ENCODE assay signal across 8 cellular contexts in the genomic region with DNA sequence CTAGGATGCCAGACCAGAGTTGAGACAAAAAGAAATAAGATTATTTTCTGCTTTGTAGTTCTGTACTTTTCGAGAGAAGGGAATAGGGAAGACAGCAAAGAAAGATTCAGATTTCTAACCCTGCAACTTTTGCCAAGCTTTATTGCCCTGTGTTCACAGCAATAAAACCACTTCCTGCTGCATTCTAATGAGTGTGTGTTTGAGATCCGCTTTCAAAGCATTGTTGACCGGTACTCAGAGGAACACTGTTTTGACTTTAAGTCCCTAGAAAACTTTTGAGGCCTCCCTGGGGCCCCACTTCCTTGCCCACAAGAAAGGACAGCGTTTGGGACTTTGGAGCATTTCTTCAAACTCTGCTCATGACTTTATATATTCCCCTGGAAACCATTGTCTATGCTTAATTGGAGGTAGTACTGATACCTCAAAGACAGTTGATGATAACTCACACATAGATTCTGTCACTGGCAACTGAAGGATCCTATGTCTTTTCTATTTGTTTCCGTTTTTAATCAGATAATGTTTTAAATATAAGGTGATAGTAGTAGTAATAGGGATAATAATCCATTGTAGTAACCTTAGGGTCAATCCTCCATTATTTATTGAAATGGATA. TPM values are rescaled to one million over a fixed set of nuclear protein-coding genes. Genes with fewer than 3 reads are reported as not detected.
DNase-seq lines count a peak whose midpoint lies in the region; ATAC-seq and TF ChIP-seq lines count a peak whose summit lies in the region.

No MANE protein-coding gene starts in this region.

- peak overlapping the region; percentile 67 for H3K4me3 Mint-ChIP-seq in activated CD8-positive, alpha-beta T cell treated with anti-CD3 and anti-CD28 coated beads, Interleukin-2, amount 10 ng/mL, durations not matched to agents 7 days and 5 days

- peaks cover 11% of the 10 kb centered on the region for H3K4me1 ChIP-seq in mucosa of stomach (ENCODE audit: control insufficient read depth, insufficient read depth, low read length)

- H3K27ac ChIP-seq in RWPE1: no peak overlapping the region

- DNase-seq in activated CD8-positive, alpha-beta T cell treated with anti-CD3 and anti-CD28 coated beads, Interleukin-2, amount 10 ng/mL, durations not matched to agents 7 days and 5 days: peak; percentile 36
- no peak for DNase-seq in NCI-H1417 treated with DMSO at 0.1 percent for 48 hours (lab: John Stamatoyannopoulos, UW)
- no peak for DNase-seq in SKM-1 treated with dmso at 0.1 percent for 144 hours (lab: John Stamatoyannopoulos, UW; ENCODE audit: unreplicated experiment)
- no peak for DNase-seq in putamen (ENCODE audit: low spot score)
- no peak for DNase-seq in RWPE1 (ENCODE audit: low spot score)

- peaks cover 6% of the 10 kb centered on the region for H3K27me3 Mint-ChIP-seq in activated CD8-positive, alpha-beta T cell treated with anti-CD3 and anti-CD28 coated beads, Interleukin-2, amount 10 ng/mL, durations not matched to agents 7 days and 5 days (ENCODE audit: low read depth)

- no peak overlapping the region for H3K4me3 ChIP-seq in mucosa of stomach (ENCODE audit: low read length)

- CTCF ChIA-PET in activated CD8-positive, alpha-beta T cell treated with anti-CD3 and anti-CD28 coated beads, Interleukin-2, amount 10 ng/mL, durations not matched to agents 7 days and 5 days (lab: Charles Lee): interaction anchor here (2.9 kb wide), 1 partner anchor 189 kb away, joined by 10 read pairs; no protein-coding TSS in a partner anchor
- CTCF ChIA-PET in RWPE1 (lab: Yijun Ruan, JAX): no interaction called here

- H3K36me3 ChIP-seq in mucosa of stomach (ENCODE audit: control insufficient read depth, insufficient read depth, low read length): no peaks in the 10 kb centered on the region

- H3K4me1 Mint-ChIP-seq in activated CD8-positive, alpha-beta T cell treated with anti-CD3 and anti-CD28 coated beads, Interleukin-2, amount 10 ng/mL, durations not matched to agents 7 days and 5 days (ENCODE audit: low read depth): peaks cover 28% of the 10 kb centered on the region

- no peaks in the 10 kb centered on the region for H3K9me3 Mint-ChIP-seq in activated CD8-positive, alpha-beta T cell treated with anti-CD3 and anti-CD28 coated beads, Interleukin-2, amount 10 ng/mL, durations not matched to agents 7 days and 5 days (ENCODE audit: insufficient read depth)

- H3K27ac Mint-ChIP-seq in activated CD8-positive, alpha-beta T cell treated with anti-CD3 and anti-CD28 coated beads, Interleukin-2, amount 10 ng/mL, durations not matched to agents 7 days and 5 days: peak overlapping the region; percentile 84

- H3K36me3 Mint-ChIP-seq in activated CD8-positive, alpha-beta T cell treated with anti-CD3 and anti-CD28 coated beads, Interleukin-2, amount 10 ng/mL, durations not matched to agents 7 days and 5 days (ENCODE audit: low read depth): no peaks in the 10 kb centered on the region

- no peaks in the 10 kb centered on the region for H3K9me3 ChIP-seq in mucosa of stomach (ENCODE audit: control insufficient read depth, low read length)

- peak overlapping the region; percentile 35 for H3K9ac ChIP-seq in mucosa of stomach (ENCODE audit: low read length)

- ATAC-seq in GM18858 (IDR thresholded peaks at IDR 0.05; ENCODE audit: unreplicated experiment): peak; percentile 54
- peak; percentile 45 for ATAC-seq in HG03025 (IDR thresholded peaks at IDR 0.05; ENCODE audit: low FRiP score, unreplicated experiment)
- ATAC-seq in activated CD8-positive, alpha-beta T cell treated with anti-CD3 and anti-CD28 coated beads, Interleukin-2, amount 10 ng/mL, durations not matched to agents 7 days and 5 days: peak; percentile 75

- no peak for TF ChIP-seq CTCF in RWPE1 (conservative IDR thresholded peaks at IDR 0.05; ENCODE audit: low read depth)

- H3K27me3 ChIP-seq in mucosa of stomach (ENCODE audit: control insufficient read depth, insufficient read depth, low read length): no peaks in the 10 kb centered on the region

- POLR2A ChIA-PET in activated CD8-positive, alpha-beta T cell treated with anti-CD3 and anti-CD28 coated beads, Interleukin-2, amount 10 ng/mL, durations not matched to agents 7 days and 5 days (lab: Charles Lee): no interaction called here
- POLR2A ChIA-PET in RWPE1 (lab: Yijun Ruan, JAX; ENCODE audit: low non-redundant PET): no interaction called here

RNA-seq across cellular contexts. Expression of gene RNASE6, which starts 1.3 kb away (rescaled TPM):
- 1 to 10 TPM in 1 of 2 experiments, under 1 TPM in 1; 0.83 to 1.1 TPM for total RNA-seq in activated CD8-positive, alpha-beta T cell treated with anti-CD3 and anti-CD28 coated beads, Interleukin-2, amount 10 ng/mL, durations not matched to agents 7 days and 5 days

RNA-seq across cellular contexts. Expression of gene EDDM3B, which starts 14.2 kb away (rescaled TPM):
- not detected for total RNA-seq in activated CD8-positive, alpha-beta T cell treated with anti-CD3 and anti-CD28 coated beads, Interleukin-2, amount 10 ng/mL, durations not matched to agents 7 days and 5 days

RNA-seq across cellular contexts. Expression of gene RNASE1, which starts 20.3 kb away (rescaled TPM):
- not detected for total RNA-seq in activated CD8-positive, alpha-beta T cell treated with anti-CD3 and anti-CD28 coated beads, Interleukin-2, amount 10 ng/mL, durations not matched to agents 7 days and 5 days

RNA-seq across cellular contexts. Expression of gene EDDM3A, which starts 36.7 kb away (rescaled TPM):
- total RNA-seq in activated CD8-positive, alpha-beta T cell treated with anti-CD3 and anti-CD28 coated beads, Interleukin-2, amount 10 ng/mL, durations not matched to agents 7 days and 5 days: not detected
